Comparison of ENCODE assay signal across 33 cellular contexts in the genomic region with DNA sequence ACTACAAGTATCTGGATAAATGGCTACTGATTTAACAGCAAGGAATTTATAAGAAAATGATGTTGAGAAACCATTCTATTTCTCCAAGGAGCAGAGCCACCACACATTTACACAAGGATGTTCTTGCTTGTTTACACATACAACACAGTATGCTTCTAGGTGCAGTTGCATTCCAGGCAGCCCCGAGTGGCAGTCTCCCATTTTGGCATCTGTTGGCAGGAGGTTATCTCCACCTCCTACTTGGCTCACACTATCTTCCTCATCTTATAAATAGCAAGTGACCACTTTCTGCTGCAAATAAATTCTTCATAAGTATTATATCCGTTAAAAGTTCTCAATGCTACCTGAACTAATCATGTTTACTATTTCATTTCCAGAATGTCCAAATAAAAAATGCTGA.
"Had no signal": no experiment of that assay in that cellular context is flagged by ENCODE, and none has a peak within 500 bp of the region (broad histone marks: within the 10 kb centered on the region; RNA-seq: fewer than 3 reads in every experiment).

No MANE protein-coding gene starts in this region.

- DNase-seq: activated CD4-positive, alpha-beta T cell treated with anti-CD3 and anti-CD28 coated beads for 36 hours; activated CD4-positive, CD25-positive, alpha-beta regulatory T cell; activated CD8-positive, alpha-beta memory T cell treated with anti-CD3 and anti-CD28 coated beads, Interleukin-2, amount 10 ng/mL, durations not matched to agents 7 days and 5 days; activated CD8-positive, alpha-beta T cell treated with anti-CD3 and anti-CD28 coated beads, Interleukin-2, amount 10 ng/mL, durations not matched to agents 7 days and 5 days; activated naive CD4-positive, alpha-beta T cell treated with Interleukin-2 at 50 U/mL for 16 hours; activated T-cell treated with anti-CD3 and anti-CD28 coated beads, Interleukin-2, amount 50 U/mL, for 48 hours; anterior cingulate cortex; body of pancreas; cerebellar nuclear complex; colonic mucosa; effector CD8-positive, alpha-beta T cell; esophagus squamous epithelium; foreskin melanocyte; naive thymus-derived CD4-positive, alpha-beta T cell; occipital lobe; right lobe of liver; stimulated activated CD4-positive, alpha-beta T cell treated with anti-CD3 and anti-CD28 coated beads, Interleukin-12 subunit alpha, Interleukin-12 subunit beta, amount 100 ng/mL, for 4 hours; stimulated activated CD4-positive, alpha-beta T cell treated with anti-CD3 and anti-CD28 coated beads, Interleukin-4, amount 100 ng/mL, for 1 hour; T-helper 1 cell; upper lobe of right lung had no signal

- H3K4me3 ChIP-seq: body of pancreas, colonic mucosa, esophagus squamous epithelium, hepatocyte, lung, right lobe of liver, skin epidermis, upper lobe of right lung had no signal

- H3K4me1 Mint-ChIP-seq: activated CD4-positive, alpha-beta T cell treated with anti-CD3 and anti-CD28 coated beads for 36 hours; activated CD8-positive, alpha-beta memory T cell treated with anti-CD3 and anti-CD28 coated beads, Interleukin-2, amount 10 ng/mL, durations not matched to agents 7 days and 5 days; naive thymus-derived CD4-positive, alpha-beta T cell had no signal

- H3K36me3 ChIP-seq: colonic mucosa, esophagus squamous epithelium, right lobe of liver, upper lobe of right lung had no signal

- H3K9me3 Mint-ChIP-seq: activated T-helper 2 cell treated with anti-CD3 and anti-CD28 coated beads, Interferon-gamma antibody, Interleukin-2, Interleukin-4, amounts not matched to agents 10 μg/mL and 5 μg/mL and 100 μg/mL, durations not matched to agents 14 hours and 24 hours and 36 hours; naive thymus-derived CD4-positive, alpha-beta T cell; neural crest cell; stimulated activated naive CD8-positive, alpha-beta T cell treated with anti-CD3 and anti-CD28 coated beads, Interleukin-15, Interleukin-2, amounts not matched to agents 100 ng/mL and 50 ng/mL, for 24 hours; T-helper 2 cell treated with Interferon-gamma antibody and Interleukin-4, amounts not matched to agents 5 μg/mL and 100 μg/mL, for 36 hours had no signal

- H3K27ac Mint-ChIP-seq: activated CD4-positive, alpha-beta T cell treated with anti-CD3 and anti-CD28 coated beads for 36 hours; activated CD8-positive, alpha-beta memory T cell treated with anti-CD3 and anti-CD28 coated beads, Interleukin-2, amount 10 ng/mL, durations not matched to agents 7 days and 5 days; activated CD8-positive, alpha-beta T cell treated with anti-CD3 and anti-CD28 coated beads, Interleukin-2, amount 10 ng/mL, durations not matched to agents 7 days and 5 days; activated naive CD8-positive, alpha-beta T cell; activated T-helper 2 cell treated with anti-CD3 and anti-CD28 coated beads, Interferon-gamma antibody, Interleukin-2, Interleukin-4, amounts not matched to agents 10 μg/mL and 5 μg/mL and 100 μg/mL, durations not matched to agents 14 hours and 24 hours and 36 hours; naive thymus-derived CD4-positive, alpha-beta T cell; stimulated activated naive CD8-positive, alpha-beta T cell treated with anti-CD3 and anti-CD28 coated beads, Interleukin-15, Interleukin-2, amounts not matched to agents 100 ng/mL and 50 ng/mL, for 24 hours; T-helper 2 cell treated with Interferon-gamma antibody and Interleukin-4, amounts not matched to agents 5 μg/mL and 100 μg/mL, for 36 hours had no signal

- H3K36me3 Mint-ChIP-seq: activated CD8-positive, alpha-beta memory T cell treated with anti-CD3 and anti-CD28 coated beads, Interleukin-2, amount 10 ng/mL, durations not matched to agents 7 days and 5 days; activated naive CD8-positive, alpha-beta T cell; naive thymus-derived CD4-positive, alpha-beta T cell had no signal

- H3K27ac ChIP-seq: body of pancreas, colonic mucosa, epithelial cell of prostate, esophagus squamous epithelium, hepatocyte, parathyroid adenoma, right lobe of liver, skin epidermis, upper lobe of right lung had no signal

- H3K4me1 ChIP-seq: body of pancreas, colonic mucosa, esophagus squamous epithelium, parathyroid adenoma, right lobe of liver, upper lobe of right lung had no signal

- ATAC-seq: activated CD4-positive, alpha-beta T cell treated with anti-CD3 and anti-CD28 coated beads for 36 hours; activated CD8-positive, alpha-beta memory T cell treated with anti-CD3 and anti-CD28 coated beads, Interleukin-2, amount 10 ng/mL, durations not matched to agents 7 days and 5 days; activated CD8-positive, alpha-beta T cell treated with anti-CD3 and anti-CD28 coated beads, Interleukin-2, amount 10 ng/mL, durations not matched to agents 7 days and 5 days; body of pancreas; left lobe of liver; naive thymus-derived CD4-positive, alpha-beta T cell; right lobe of liver; upper lobe of right lung had no signal

- H3K9me3 ChIP-seq: body of pancreas, colonic mucosa, esophagus squamous epithelium, right lobe of liver, upper lobe of right lung had no signal

- H3K4me3 Mint-ChIP-seq: activated CD4-positive, alpha-beta T cell treated with anti-CD3 and anti-CD28 coated beads for 36 hours; activated CD8-positive, alpha-beta memory T cell treated with anti-CD3 and anti-CD28 coated beads, Interleukin-2, amount 10 ng/mL, durations not matched to agents 7 days and 5 days; activated CD8-positive, alpha-beta T cell treated with anti-CD3 and anti-CD28 coated beads, Interleukin-2, amount 10 ng/mL, durations not matched to agents 7 days and 5 days; activated naive CD8-positive, alpha-beta T cell; naive thymus-derived CD4-positive, alpha-beta T cell; neural crest cell; stimulated activated naive CD8-positive, alpha-beta T cell treated with anti-CD3 and anti-CD28 coated beads, Interleukin-15, Interleukin-2, amounts not matched to agents 100 ng/mL and 50 ng/mL, for 24 hours; T-helper 2 cell treated with Interferon-gamma antibody and Interleukin-4, amounts not matched to agents 5 μg/mL and 100 μg/mL, for 36 hours had no signal

- H3K27me3 ChIP-seq: body of pancreas, colonic mucosa, esophagus squamous epithelium, hepatocyte, upper lobe of right lung had no signal

- FAIRE-seq: endometrium, keratinocyte had no signal

- H3K27me3 Mint-ChIP-seq: activated CD4-positive, alpha-beta T cell treated with anti-CD3 and anti-CD28 coated beads for 36 hours; activated naive CD8-positive, alpha-beta T cell; stimulated activated naive CD8-positive, alpha-beta T cell treated with anti-CD3 and anti-CD28 coated beads, Interleukin-15, Interleukin-2, amounts not matched to agents 100 ng/mL and 50 ng/mL, for 24 hours had no signal
